Comparison of ENCODE assay signal across 1 cellular context in genomic region chr2:63996582-63997198, GRCh38.
TF ChIP-seq lines count a peak whose summit lies in the region.
"Not testable (repeated sequence)": the region's sequence is repeated elsewhere in the genome, so short reads cannot be mapped to it uniquely, and the experiment has no call there.

No MANE protein-coding gene starts in this region.

TF ChIP-seq in HepG2, 621 proteins besides CTCF, POLR2A, EP300 and RAD21:
- not testable (repeated sequence) for TF ChIP-seq HNF1A (IDR thresholded peaks at IDR 0.05; ENCODE audit: low read depth); SOX13 (IDR thresholded peaks at IDR 0.05)
- TF ChIP-seq HNF1A (CRISPR knock-in tag; IDR thresholded peaks at IDR 0.05; ENCODE audit: borderline replicate concordance) (peak; percentile 57; the same call in 1 of the 2 replicates), ZBTB10 (CRISPR knock-in tag; IDR thresholded peaks at IDR 0.05; ENCODE audit: borderline replicate concordance) (0 out of 2 replicates have a peak, but pooled peaks have one; percentile 19), TFE3 (CRISPR knock-in tag; IDR thresholded peaks at IDR 0.05) (peak; percentile 75; the same call in 1 of the 2 replicates), FOXA3 (CRISPR knock-in tag; IDR thresholded peaks at IDR 0.05) (peak; percentile 28; the same call in 1 of the 2 replicates), HNF1B (CRISPR knock-in tag; IDR thresholded peaks at IDR 0.05) (peak; percentile 35; the same call in 1 of the 2 replicates), ZGPAT (CRISPR knock-in tag; IDR thresholded peaks at IDR 0.05) (peak; percentile 20; the same call in 1 of the 2 replicates), MED1 (CRISPR knock-in tag; IDR thresholded peaks at IDR 0.05) (peak; percentile 43), SOX13 (CRISPR knock-in tag; conservative IDR thresholded peaks at IDR 0.05 in 1 of 2, IDR thresholded peaks at IDR 0.05 in 1 of 2) (peak in 1 of 2 experiments; percentile 3; a peak in 1 of 4 replicates), TEAD3 (CRISPR knock-in tag; optimal IDR thresholded peaks at IDR 0.05; ENCODE audit: borderline replicate concordance) (peak; percentile 11), ZMYM2 (CRISPR knock-in tag; IDR thresholded peaks at IDR 0.05) (peak; percentile 55; the same call in 1 of the 2 replicates), ZMYM4 (CRISPR knock-in tag; IDR thresholded peaks at IDR 0.05) (0 out of 2 replicates have a peak, but pooled peaks have one; percentile 57), HOMEZ (CRISPR knock-in tag; IDR thresholded peaks at IDR 0.05; ENCODE audit: low read depth) (peak; percentile 82; the same call in 1 of the 2 replicates), RARA (CRISPR knock-in tag; IDR thresholded peaks at IDR 0.05) (peak; percentile 38; the same call in 1 of the 2 replicates), NR2F1 (CRISPR knock-in tag; IDR thresholded peaks at IDR 0.05) (peak in 1 of 2 experiments; percentile 50; a peak in 1 of 4 replicates), SALL1 (CRISPR knock-in tag; IDR thresholded peaks at IDR 0.05) (0 out of 2 replicates have a peak, but pooled peaks have one; percentile 26), ZNF614 (CRISPR knock-in tag; IDR thresholded peaks at IDR 0.05; ENCODE audit: borderline replicate concordance) (0 out of 2 replicates have a peak, but pooled peaks have one; percentile 25), SATB2 (CRISPR knock-in tag; IDR thresholded peaks at IDR 0.05) (peak; percentile 70; the same call in 1 of the 2 replicates), ARID5B (CRISPR knock-in tag; IDR thresholded peaks at IDR 0.05) (peak; percentile 65)
TF ChIP-seq in HepG2: peak in this region for 18; not testable (repeated sequence) for 603.
